ENCODE assay signal across 18 cellular contexts in genomic region chr11:57124912-57125311, GRCh38. TPM values are rescaled to one million over a fixed set of nuclear protein-coding genes. Genes with fewer than 3 reads are reported as not detected.
A peak's percentile ranks its signal among the peaks of the same experiment; 100 is the strongest.
DNase-seq lines count a peak whose midpoint lies in the region; TF ChIP-seq lines count a peak whose summit lies in the region.
"Had no signal": no experiment of that assay in that cellular context is flagged by ENCODE, and none has a peak within 500 bp of the region (broad histone marks: within the 10 kb centered on the region; RNA-seq: fewer than 3 reads in every experiment).

No MANE protein-coding gene starts in this region.

- H3K4me3 ChIP-seq in HUES64 (ENCODE audit: low read length) = no peak overlapping the region
- no peak overlapping the region for H3K4me3 ChIP-seq in ectodermal cell (ENCODE audit: insufficient read depth, low read depth, low read length)
- H3K4me3 ChIP-seq in smooth muscle cell = no peak overlapping the region
- H3K4me3 ChIP-seq in Karpas-422 (ENCODE audit: low read length) = no peak overlapping the region

- WGBS in HUES64 = 65% methylated on average over 4 of the region's 4 CpGs
- WGBS in ectodermal cell, 2 experiments = 51 to 52% methylated on average over 4 of the region's 4 CpGs
- WGBS in smooth muscle cell (ENCODE audit: low lambda C conversion rate) = 39% methylated on average over 4 of the region's 4 CpGs

- no peaks in the 10 kb centered on the region for H3F3A ChIP-seq in smooth muscle cell (ENCODE audit: low read depth)

- POLR2A ChIA-PET in activated CD4-positive, alpha-beta T cell treated with anti-CD3 and anti-CD28 coated beads, Interleukin-2, amount 10 ng/mL, durations not matched to agents 7 days and 5 days (lab: Charles Lee) = no interaction called here

- DNase-seq in smooth muscle cell (lab: John Stamatoyannopoulos, UW; ENCODE audit: unreplicated experiment) (no peak), Karpas-422 (no peak), Ammon's horn (ENCODE audit: low spot score) (no peak)
- DNase-seq in activated CD4-positive, alpha-beta T cell treated with anti-CD3 and anti-CD28 coated beads, Interleukin-2, amount 10 ng/mL, durations not matched to agents 7 days and 5 days = no peak
- DNase-seq: COR-L47, GOT3, HFFc6, MM.1S, NCI-H1105, NCI-H1694 treated with DMSO at 0.1 percent for 48 hours, NCI-H446, NCI-H774, SK-N-SH had no signal

- H4K20me1 ChIP-seq in smooth muscle cell (ENCODE audit: low read depth) (no peaks in the 10 kb centered on the region), Karpas-422 (ENCODE audit: insufficient read depth, low read depth, low read length) (no peaks in the 10 kb centered on the region)

- TF ChIP-seq CTCF in nephron (IDR thresholded peaks at IDR 0.05; ENCODE audit: unreplicated experiment in 3 of 3) (no peak), smooth muscle cell (IDR thresholded peaks at IDR 0.05; ENCODE audit: borderline replicate concordance, insufficient read depth, poor library complexity, severe bottlenecking) (no peak)

- no peaks in the 10 kb centered on the region for H3K9me3 ChIP-seq in HUES64 (ENCODE audit: insufficient read depth, low read depth, low read length)
- no peaks in the 10 kb centered on the region for H3K9me3 ChIP-seq in ectodermal cell (ENCODE audit: control insufficient read depth, low read length)
- H3K9me3 ChIP-seq in smooth muscle cell (replicated peaks; ENCODE audit: low read depth) = no peaks in the 10 kb centered on the region
- H3K9me3 ChIP-seq in Karpas-422 (ENCODE audit: low read length) = no peaks in the 10 kb centered on the region
- H3K9me3 ChIP-seq: SK-N-SH had no signal

- H3K4me1 ChIP-seq in HUES64 (ENCODE audit: insufficient read depth, low read length) = peaks cover 42% of the 10 kb centered on the region
- peaks cover 39% of the 10 kb centered on the region for H3K4me1 ChIP-seq in ectodermal cell (ENCODE audit: control insufficient read depth, insufficient read depth, low read length)
- H3K4me1 ChIP-seq in smooth muscle cell (ENCODE audit: low read depth) = peaks cover 34% of the 10 kb centered on the region
- no peaks in the 10 kb centered on the region for H3K4me1 ChIP-seq in Karpas-422 (ENCODE audit: low read length)

- H3K27me3 ChIP-seq in HUES64 (ENCODE audit: insufficient read depth, low read length) (no peaks in the 10 kb centered on the region), ectodermal cell (ENCODE audit: control insufficient read depth, insufficient read depth, low read length, poor library complexity, severe bottlenecking) (no peaks in the 10 kb centered on the region), smooth muscle cell (ENCODE audit: low read depth) (no peaks in the 10 kb centered on the region), Karpas-422 (ENCODE audit: low read length) (no peaks in the 10 kb centered on the region)

- H3K27ac ChIP-seq in HUES64 (ENCODE audit: low read depth, low read length) = peak overlapping the region; percentile 33; the same call in 1 of the 2 replicates
- H3K27ac ChIP-seq in ectodermal cell (ENCODE audit: insufficient read depth, low read depth, low read length, poor library complexity, severe bottlenecking) = peak overlapping the region; percentile 89
- H3K27ac ChIP-seq in smooth muscle cell (ENCODE audit: low read depth) = no peak overlapping the region
- no peak overlapping the region for H3K27ac ChIP-seq in Karpas-422 (ENCODE audit: low read length)
- H3K27ac ChIP-seq: C4-2B, HL-60 had no signal

- H3K79me2 ChIP-seq in smooth muscle cell (ENCODE audit: low read depth) = no peaks in the 10 kb centered on the region
- H3K79me2 ChIP-seq in Karpas-422 (ENCODE audit: low read length) = no peaks in the 10 kb centered on the region

- H3K27me3 Mint-ChIP-seq in nephron (ENCODE audit: low read depth) = no peaks in the 10 kb centered on the region
- peaks cover 22% of the 10 kb centered on the region for H3K27me3 Mint-ChIP-seq in activated CD4-positive, alpha-beta T cell treated with anti-CD3 and anti-CD28 coated beads, Interleukin-2, amount 10 ng/mL, durations not matched to agents 7 days and 5 days

- no peaks in the 10 kb centered on the region for H3K36me3 Mint-ChIP-seq in nephron (ENCODE audit: low read depth)
- H3K36me3 Mint-ChIP-seq in activated CD4-positive, alpha-beta T cell treated with anti-CD3 and anti-CD28 coated beads, Interleukin-2, amount 10 ng/mL, durations not matched to agents 7 days and 5 days (ENCODE audit: low read depth) = no peaks in the 10 kb centered on the region

- no peaks in the 10 kb centered on the region for H3K9me3 Mint-ChIP-seq in nephron
- no peaks in the 10 kb centered on the region for H3K9me3 Mint-ChIP-seq in activated CD4-positive, alpha-beta T cell treated with anti-CD3 and anti-CD28 coated beads, Interleukin-2, amount 10 ng/mL, durations not matched to agents 7 days and 5 days
- H3K9me3 Mint-ChIP-seq: HFFc6 had no signal

- H3K36me3 ChIP-seq in HUES64 (ENCODE audit: insufficient read depth, low read length) = no peaks in the 10 kb centered on the region
- H3K36me3 ChIP-seq in ectodermal cell (ENCODE audit: control insufficient read depth, insufficient read depth, low read length) = no peaks in the 10 kb centered on the region
- H3K36me3 ChIP-seq in smooth muscle cell (ENCODE audit: low read depth) = no peaks in the 10 kb centered on the region
- H3K36me3 ChIP-seq in Karpas-422 (ENCODE audit: insufficient read depth, low read length) = no peaks in the 10 kb centered on the region

- H3K4me2 ChIP-seq in smooth muscle cell (no peak overlapping the region), Karpas-422 (ENCODE audit: low read depth, low read length, poor library complexity, severe bottlenecking) (no peak overlapping the region)
- H3K4me2 ChIP-seq: SK-N-SH had no signal

- H3K4me1 Mint-ChIP-seq in nephron = peaks cover 42% of the 10 kb centered on the region
- no peaks in the 10 kb centered on the region for H3K4me1 Mint-ChIP-seq in activated CD4-positive, alpha-beta T cell treated with anti-CD3 and anti-CD28 coated beads, Interleukin-2, amount 10 ng/mL, durations not matched to agents 7 days and 5 days

- H3K9ac ChIP-seq in HUES64 (ENCODE audit: low read depth, low read length) (no peak overlapping the region), smooth muscle cell (ENCODE audit: low read depth) (no peak overlapping the region), Karpas-422 (ENCODE audit: low read length) (no peak overlapping the region)
- H3K9ac ChIP-seq: SK-N-SH had no signal

- peak overlapping the region in 1 of 3 experiments; percentile 1 for H3K4me3 Mint-ChIP-seq in nephron
- no peak overlapping the region for H3K4me3 Mint-ChIP-seq in activated CD4-positive, alpha-beta T cell treated with anti-CD3 and anti-CD28 coated beads, Interleukin-2, amount 10 ng/mL, durations not matched to agents 7 days and 5 days
- H3K4me3 Mint-ChIP-seq: HFFc6 had no signal

- no peaks in the 10 kb centered on the region for H3K9me2 ChIP-seq in Karpas-422 (replicated peaks; ENCODE audit: insufficient read depth, low read length)
- H3K9me2 ChIP-seq: SK-N-SH had no signal

- H2AFZ ChIP-seq in smooth muscle cell (ENCODE audit: low read depth) = peak overlapping the region; percentile 47
- no peak overlapping the region for H2AFZ ChIP-seq in Karpas-422 (ENCODE audit: low read length)

- CTCF ChIA-PET in activated CD4-positive, alpha-beta T cell treated with anti-CD3 and anti-CD28 coated beads, Interleukin-2, amount 10 ng/mL, durations not matched to agents 7 days and 5 days (lab: Charles Lee) = no interaction called here

- H3K27ac Mint-ChIP-seq in nephron = peak overlapping the region in 2 of 3 experiments; percentile 13 to 52
- H3K27ac Mint-ChIP-seq in activated CD4-positive, alpha-beta T cell treated with anti-CD3 and anti-CD28 coated beads, Interleukin-2, amount 10 ng/mL, durations not matched to agents 7 days and 5 days = no peak overlapping the region
- H3K27ac Mint-ChIP-seq: HFFc6 had no signal

RNA-seq across cellular contexts. Expression of gene LRRC55, which starts 56.8 kb away (rescaled TPM):
- 3.8 TPM for polyA plus RNA-seq in HUES64 (2013, experiment 1 of 2)
- polyA plus RNA-seq in HUES64 (2013, experiment 2 of 2) = 3.6 TPM
- polyA plus RNA-seq in ectodermal cell (2013, experiment 1 of 4) = 3.7 TPM
- 4.6 TPM for polyA plus RNA-seq in ectodermal cell (2013, experiment 2 of 4)
- 4.1 TPM for polyA plus RNA-seq in ectodermal cell (2013, experiment 3 of 4)
- polyA plus RNA-seq in ectodermal cell (2013, experiment 4 of 4) = 4.6 TPM
- 0.18 TPM in 1 of 2 replicates, not detected in the other for total RNA-seq in smooth muscle cell
- 0.04 and 0.10 TPM in 2 replicates for polyA plus RNA-seq in smooth muscle cell
- not detected in 2 replicates for total RNA-seq in Karpas-422 (2014; rRNA removed; shearing (Covaris generic); ENCODE audit: low replicate concordance)
- total RNA-seq in activated CD4-positive, alpha-beta T cell treated with anti-CD3 and anti-CD28 coated beads, Interleukin-2, amount 10 ng/mL, durations not matched to agents 7 days and 5 days = not detected
- total RNA-seq: HFFc6 had no signal
- polyA plus RNA-seq: SK-N-SH had no signal

Comparison
In these comparisons a context has a peak if more than half of its experiments do, and no peak if none do; other contexts are left out.
1. H3K27ac ChIP-seq: peak in HUES64 (single experiment) and ectodermal cell (single experiment); none in smooth muscle cell (single experiment) and Karpas-422 (single experiment).